ENCODE assay signal across 8 cellular contexts in genomic region chrX:83845397-83845796, GRCh38. TPM values are rescaled to one million over a fixed set of nuclear protein-coding genes. Genes with fewer than 3 reads are reported as not detected.
DNase-seq lines count a peak whose midpoint lies in the region; ATAC-seq and TF ChIP-seq lines count a peak whose summit lies in the region.

No MANE protein-coding gene starts in this region.

- H3K27me3 Mint-ChIP-seq in activated CD8-positive, alpha-beta T cell treated with anti-CD3 and anti-CD28 coated beads for 36 hours = no peaks in the 10 kb centered on the region
- no peaks in the 10 kb centered on the region for H3K27me3 Mint-ChIP-seq in activated CD8-positive, alpha-beta T cell treated with anti-CD3 and anti-CD28 coated beads, Interleukin-2, amount 10 ng/mL, durations not matched to agents 7 days and 5 days (ENCODE audit: low read depth)

- DNase-seq in activated CD8-positive, alpha-beta T cell treated with anti-CD3 and anti-CD28 coated beads for 36 hours = no peak
- DNase-seq in activated CD8-positive, alpha-beta T cell treated with anti-CD3 and anti-CD28 coated beads, Interleukin-2, amount 10 ng/mL, durations not matched to agents 7 days and 5 days = no peak
- peak; percentile 8 to 33 for DNase-seq in HL-60 (ENCODE audit: low read depth in 1 of 2, low spot score in 1 of 2)
- DNase-seq in erythroblast (lab: John Stamatoyannopoulos, UW) = peak; percentile 1 to 4
- no peak for DNase-seq in psoas muscle

- H3K4me1 ChIP-seq in OCI-LY3 (ENCODE audit: low read length) (no peaks in the 10 kb centered on the region), psoas muscle (no peaks in the 10 kb centered on the region)

- H2AFZ ChIP-seq in OCI-LY3 (ENCODE audit: low read depth, low read length) = peak overlapping the region; percentile 83; the same call in 1 of the 2 replicates

- ATAC-seq in activated CD8-positive, alpha-beta T cell treated with anti-CD3 and anti-CD28 coated beads for 36 hours = no peak
- no peak for ATAC-seq in activated CD8-positive, alpha-beta T cell treated with anti-CD3 and anti-CD28 coated beads, Interleukin-2, amount 10 ng/mL, durations not matched to agents 7 days and 5 days
- ATAC-seq in GM21576 (IDR thresholded peaks at IDR 0.05; ENCODE audit: unreplicated experiment) (peak; percentile 100), psoas muscle (no peak)
- ATAC-seq in activated CD4-positive, CD25-positive, alpha-beta regulatory T cell treated with anti-CD3 and anti-CD28 coated beads, Interleukin-2, amount 50 U/mL, for 24 hours = no peak

- H3K27me3 ChIP-seq in HL-60 (ENCODE audit: insufficient read depth, poor library complexity, severe bottlenecking) (no peaks in the 10 kb centered on the region), OCI-LY3 (ENCODE audit: low read depth, low read length) (no peaks in the 10 kb centered on the region), psoas muscle (ENCODE audit: insufficient read depth in 3 of 3, low read length in 2 of 3) (no peaks in the 10 kb centered on the region)

- intact Hi-C loops in activated CD8-positive, alpha-beta T cell treated with anti-CD3 and anti-CD28 coated beads for 36 hours (cut with micrococcal nuclease) = no loop called here
- intact Hi-C loops in psoas muscle (cut with DNase I) = no loop called here

- no peaks in the 10 kb centered on the region for H4K20me1 ChIP-seq in OCI-LY3 (ENCODE audit: insufficient read depth, low read length)

- CTCF ChIA-PET in activated CD8-positive, alpha-beta T cell treated with anti-CD3 and anti-CD28 coated beads for 36 hours (lab: Charles Lee) = interaction anchor here (0.7 kb wide), 1 partner anchor 10 kb away, joined by 4 read pairs; no protein-coding TSS in a partner anchor
- CTCF ChIA-PET in activated CD8-positive, alpha-beta T cell treated with anti-CD3 and anti-CD28 coated beads, Interleukin-2, amount 10 ng/mL, durations not matched to agents 7 days and 5 days (lab: Charles Lee) = no interaction called here

- no peak overlapping the region for H3K4me3 Mint-ChIP-seq in activated CD8-positive, alpha-beta T cell treated with anti-CD3 and anti-CD28 coated beads for 36 hours
- H3K4me3 Mint-ChIP-seq in activated CD8-positive, alpha-beta T cell treated with anti-CD3 and anti-CD28 coated beads, Interleukin-2, amount 10 ng/mL, durations not matched to agents 7 days and 5 days = no peak overlapping the region

- H3K27ac ChIP-seq in HL-60 (replicated peaks) = no peak overlapping the region
- H3K27ac ChIP-seq in OCI-LY3 (ENCODE audit: low read length) = no peak overlapping the region
- no peak overlapping the region for H3K27ac ChIP-seq in psoas muscle

- H3K36me3 Mint-ChIP-seq in activated CD8-positive, alpha-beta T cell treated with anti-CD3 and anti-CD28 coated beads for 36 hours (ENCODE audit: low read depth) = no peaks in the 10 kb centered on the region
- H3K36me3 Mint-ChIP-seq in activated CD8-positive, alpha-beta T cell treated with anti-CD3 and anti-CD28 coated beads, Interleukin-2, amount 10 ng/mL, durations not matched to agents 7 days and 5 days (ENCODE audit: low read depth) = no peaks in the 10 kb centered on the region

- POLR2A ChIA-PET in activated CD8-positive, alpha-beta T cell treated with anti-CD3 and anti-CD28 coated beads for 36 hours (lab: Charles Lee) = no interaction called here
- POLR2A ChIA-PET in activated CD8-positive, alpha-beta T cell treated with anti-CD3 and anti-CD28 coated beads, Interleukin-2, amount 10 ng/mL, durations not matched to agents 7 days and 5 days (lab: Charles Lee) = no interaction called here

- no peak for TF ChIP-seq POLR2A in erythroblast (IDR thresholded peaks at IDR 0.05; ENCODE audit: low read length)

- no peaks in the 10 kb centered on the region for H3K4me1 Mint-ChIP-seq in activated CD8-positive, alpha-beta T cell treated with anti-CD3 and anti-CD28 coated beads for 36 hours (ENCODE audit: low read depth)
- H3K4me1 Mint-ChIP-seq in activated CD8-positive, alpha-beta T cell treated with anti-CD3 and anti-CD28 coated beads, Interleukin-2, amount 10 ng/mL, durations not matched to agents 7 days and 5 days (ENCODE audit: low read depth) = no peaks in the 10 kb centered on the region

- TF ChIP-seq CTCF in activated CD8-positive, alpha-beta T cell treated with anti-CD3 and anti-CD28 coated beads for 36 hours (IDR thresholded peaks at IDR 0.05) = peak; percentile 56
- TF ChIP-seq CTCF in HL-60 (IDR thresholded peaks at IDR 0.05; ENCODE audit: insufficient read depth, low read length) = peak; percentile 46
- peak; percentile 67 for TF ChIP-seq CTCF in OCI-LY3 (IDR thresholded peaks at IDR 0.05; ENCODE audit: low read depth, low read length)
- peak; percentile 46 for TF ChIP-seq CTCF in psoas muscle (IDR thresholded peaks at IDR 0.05)

- H3K9me3 ChIP-seq in OCI-LY3 (ENCODE audit: insufficient read depth, low read length) = no peaks in the 10 kb centered on the region
- no peaks in the 10 kb centered on the region for H3K9me3 ChIP-seq in psoas muscle

- H3K9ac ChIP-seq in OCI-LY3 (ENCODE audit: low read length) = no peak overlapping the region

- H3K36me3 ChIP-seq in OCI-LY3 (replicated peaks; ENCODE audit: low read depth, low read length) = no peaks in the 10 kb centered on the region
- no peaks in the 10 kb centered on the region for H3K36me3 ChIP-seq in psoas muscle (ENCODE audit: insufficient read depth in 1 of 2, low read depth in 1 of 2)

- no peaks in the 10 kb centered on the region for H3K9me3 Mint-ChIP-seq in activated CD8-positive, alpha-beta T cell treated with anti-CD3 and anti-CD28 coated beads for 36 hours
- H3K9me3 Mint-ChIP-seq in activated CD8-positive, alpha-beta T cell treated with anti-CD3 and anti-CD28 coated beads, Interleukin-2, amount 10 ng/mL, durations not matched to agents 7 days and 5 days (ENCODE audit: insufficient read depth) = no peaks in the 10 kb centered on the region

- H3K27ac Mint-ChIP-seq in activated CD8-positive, alpha-beta T cell treated with anti-CD3 and anti-CD28 coated beads for 36 hours = no peak overlapping the region
- no peak overlapping the region for H3K27ac Mint-ChIP-seq in activated CD8-positive, alpha-beta T cell treated with anti-CD3 and anti-CD28 coated beads, Interleukin-2, amount 10 ng/mL, durations not matched to agents 7 days and 5 days

- no peak overlapping the region for H3K4me2 ChIP-seq in OCI-LY3 (ENCODE audit: low read length)

- H3K79me2 ChIP-seq in OCI-LY3 (ENCODE audit: low read length) = no peaks in the 10 kb centered on the region

- no peak overlapping the region for H3K4me3 ChIP-seq in HL-60 (replicated peaks; ENCODE audit: insufficient read depth, low read length)
- no peak overlapping the region for H3K4me3 ChIP-seq in OCI-LY3 (ENCODE audit: low read length)
- H3K4me3 ChIP-seq in psoas muscle = no peak overlapping the region

- 10 to 23% (median 16%) methylated on average over 2 of the region's 2 CpGs for WGBS in psoas muscle, 3 donors

RNA-seq across cellular contexts. Expression of gene CYLC1, which starts 15.5 kb away (rescaled TPM):
- not detected for total RNA-seq in activated CD8-positive, alpha-beta T cell treated with anti-CD3 and anti-CD28 coated beads for 36 hours
- not detected for total RNA-seq in activated CD8-positive, alpha-beta T cell treated with anti-CD3 and anti-CD28 coated beads, Interleukin-2, amount 10 ng/mL, durations not matched to agents 7 days and 5 days
- not detected for total RNA-seq in psoas muscle
- polyA plus RNA-seq in psoas muscle = not detected

Comparison
In these comparisons a context has a peak if more than half of its experiments do, and no peak if none do; other contexts are left out.
1. DNase-seq: peak in HL-60 (2 of 2) and erythroblast (2 of 2); none in activated CD8-positive, alpha-beta T cell treated with anti-CD3 and anti-CD28 coated beads for 36 hours (single experiment), activated CD8-positive, alpha-beta T cell treated with anti-CD3 and anti-CD28 coated beads, Interleukin-2, amount 10 ng/mL, durations not matched to agents 7 days and 5 days (single experiment) and psoas muscle (0 of 2).
2. Peak in every context shown above with its lines, with median percentiles within 50 percentile points of each other: CTCF ChIP-seq.